ENCODE assay signal across 3 cellular contexts in the genomic region with DNA sequence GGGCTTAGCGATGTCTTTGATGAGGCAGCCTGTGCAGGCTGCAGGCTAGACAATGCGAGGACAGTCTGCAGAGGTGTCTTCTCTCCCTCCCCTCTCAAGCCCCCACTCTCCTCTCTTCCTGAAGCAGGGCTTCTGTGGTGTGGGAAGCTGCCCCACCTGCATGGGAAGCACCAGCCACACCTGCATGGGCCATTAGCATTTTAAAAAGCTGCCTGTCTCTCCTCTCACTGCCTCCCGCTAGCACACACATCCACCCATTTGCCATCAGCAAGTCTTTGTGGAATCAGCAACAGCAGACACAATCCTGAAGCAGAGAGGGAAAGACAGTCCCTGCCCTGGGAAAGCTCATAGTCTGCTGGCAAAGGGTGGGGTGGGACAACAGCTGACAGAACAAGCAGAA.
TF ChIP-seq lines count a peak whose summit lies in the region.

No MANE protein-coding gene starts in this region.

TF ChIP-seq in IMR-90, 13 proteins besides CTCF, POLR2A, EP300 and RAD21:
- TF ChIP-seq NFE2L2 (IDR thresholded peaks at IDR 0.05; ENCODE audit: low read depth, low read length) (no peak), FOS (IDR thresholded peaks at IDR 0.05; ENCODE audit: low read depth, low read length) (no peak), RCOR1 (IDR thresholded peaks at IDR 0.05; ENCODE audit: insufficient replicate concordance, low read length) (no peak), CEBPB (IDR thresholded peaks at IDR 0.05; ENCODE audit: low read depth, low read length) (no peak), ELK1 (IDR thresholded peaks at IDR 0.05; ENCODE audit: borderline replicate concordance, low read depth, low read length) (no peak), MAFK (IDR thresholded peaks at IDR 0.05; ENCODE audit: low read depth, low read length) (no peak), BHLHE40 (IDR thresholded peaks at IDR 0.05; ENCODE audit: low read depth, low read length) (no peak), MAZ (IDR thresholded peaks at IDR 0.05; ENCODE audit: borderline replicate concordance, low read depth, low read length) (no peak), RFX5 (IDR thresholded peaks at IDR 0.05; ENCODE audit: low read depth, low read length) (no peak)
- TF ChIP-seq, protein P1, sequence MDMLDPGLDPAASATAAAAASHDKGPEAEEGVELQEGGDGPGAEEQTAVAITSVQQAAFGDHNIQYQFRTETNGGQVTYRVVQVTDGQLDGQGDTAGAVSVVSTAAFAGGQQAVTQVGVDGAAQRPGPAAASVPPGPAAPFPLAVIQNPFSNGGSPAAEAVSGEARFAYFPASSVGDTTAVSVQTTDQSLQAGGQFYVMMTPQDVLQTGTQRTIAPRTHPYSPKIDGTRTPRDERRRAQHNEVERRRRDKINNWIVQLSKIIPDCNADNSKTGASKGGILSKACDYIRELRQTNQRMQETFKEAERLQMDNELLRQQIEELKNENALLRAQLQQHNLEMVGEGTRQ (IDR thresholded peaks at IDR 0.05; ENCODE audit: low read depth, low read length) = no peak
TF ChIP-seq in IMR-90: peak in this region for 0.

TF ChIP-seq in H1, 55 proteins besides CTCF, POLR2A, EP300 and RAD21:
- peak; percentile 17 for TF ChIP-seq CTBP2 (IDR thresholded peaks at IDR 0.05; ENCODE audit: borderline replicate concordance, insufficient read depth, insufficient read length, low read length)
- TF ChIP-seq JUN (IDR thresholded peaks at IDR 0.05; ENCODE audit: low read depth, low read length) = no peak

TF ChIP-seq in HEK293T, 16 proteins besides CTCF, POLR2A, EP300 and RAD21:
- no peak for TF ChIP-seq CTBP1 (IDR thresholded peaks at IDR 0.05; ENCODE audit: borderline replicate concordance)
- no peak for TF ChIP-seq ELF4 (IDR thresholded peaks at IDR 0.05)
- no peak for TF ChIP-seq L3MBTL2 (conservative IDR thresholded peaks at IDR 0.05)
- no peak for TF ChIP-seq BHLHE40 (IDR thresholded peaks at IDR 0.05; ENCODE audit: borderline replicate concordance)
